27 cellular contexts compared by ENCODE assay signal in genomic region chr5:3411363-3411762, GRCh38.
"Had no signal": no experiment of that assay in that cellular context is flagged by ENCODE, and none has a peak within 500 bp of the region (broad histone marks: within the 10 kb centered on the region; RNA-seq: fewer than 3 reads in every experiment).

No MANE protein-coding gene starts in this region.

- DNase-seq: nephron progenitor cell; nucleus accumbens; pancreas; psoas muscle; right cardiac atrium; right lobe of liver; sigmoid colon; small intestine; stimulated activated CD4-positive, alpha-beta T cell treated with anti-CD3 and anti-CD28 coated beads, Interleukin-15, amount 100 ng/mL, for 24 hours; stimulated activated CD4-positive, alpha-beta T cell treated with anti-CD3 and anti-CD28 coated beads, Interleukin-2, amount 100 ng/mL, for 24 hours; stimulated activated CD4-positive, alpha-beta T cell treated with anti-CD3 and anti-CD28 coated beads, Interleukin-2, amount 100 ng/mL, for 48 hours; stimulated activated CD4-positive, alpha-beta T cell treated with anti-CD3 and anti-CD28 coated beads, Interleukin-4, amount 100 ng/mL, for 24 hours; stimulated activated naive B cell treated with anti-CD40 and anti-IgM and Interleukin-4, amounts not matched to agents 10 μg/mL and 1 μg/mL and 100 μg/mL, for 72 hours; stimulated activated naive CD4-positive, alpha-beta T cell treated with Interleukin-2 at 50 U/mL for 16 hours; stomach; thyroid gland; trophoblast cell; upper lobe of left lung had no signal

- H3K4me3 Mint-ChIP-seq: natural killer cell treated with Interleukin-12 subunit alpha and Interleukin-12 subunit beta and Interleukin-15 and Interleukin-18, amount 100 ng/mL, for 72 hours; nephron progenitor cell; neural crest cell; stimulated activated effector memory CD8-positive, alpha-beta T cell treated with anti-CD3 and anti-CD28 coated beads, Interleukin-12 subunit alpha, Interleukin-12 subunit beta, amount 100 ng/mL, for 72 hours; stimulated activated naive B cell treated with anti-CD40 and anti-IgM and Interleukin-4, amounts not matched to agents 10 μg/mL and 1 μg/mL and 100 μg/mL, for 72 hours; stimulated activated naive CD8-positive, alpha-beta T cell treated with anti-CD3 and anti-CD28 coated beads, Interleukin-15, Interleukin-2, amounts not matched to agents 100 ng/mL and 50 ng/mL, for 24 hours had no signal

- H3K4me1 ChIP-seq: pancreas, psoas muscle, right lobe of liver, sigmoid colon, stomach, thyroid gland, tibial nerve, upper lobe of left lung, vagina had no signal

- H3K27me3 ChIP-seq: neutrophil, pancreas, right lobe of liver, sigmoid colon, stomach, thyroid gland, tibial nerve, upper lobe of left lung, vagina had no signal

- H3K27me3 Mint-ChIP-seq: natural killer cell treated with Interleukin-12 subunit alpha and Interleukin-12 subunit beta and Interleukin-15 and Interleukin-18, amount 100 ng/mL, for 72 hours; stimulated activated naive B cell treated with anti-CD40 and anti-IgM and Interleukin-4, amounts not matched to agents 10 μg/mL and 1 μg/mL and 100 μg/mL, for 72 hours; stimulated activated naive CD8-positive, alpha-beta T cell treated with anti-CD3 and anti-CD28 coated beads, Interleukin-15, Interleukin-2, amounts not matched to agents 100 ng/mL and 50 ng/mL, for 24 hours had no signal

- H3K4me1 Mint-ChIP-seq: nephron progenitor cell; neural crest cell; stimulated activated effector memory CD8-positive, alpha-beta T cell treated with anti-CD3 and anti-CD28 coated beads, Interleukin-12 subunit alpha, Interleukin-12 subunit beta, amount 100 ng/mL, for 72 hours; stimulated activated naive B cell treated with anti-CD40 and anti-IgM and Interleukin-4, amounts not matched to agents 10 μg/mL and 1 μg/mL and 100 μg/mL, for 72 hours had no signal

- H3K9me3 ChIP-seq: neutrophil, pancreas, thoracic aorta, thyroid gland, upper lobe of left lung, vagina had no signal

- H3K36me3 Mint-ChIP-seq: stimulated activated effector memory CD8-positive, alpha-beta T cell treated with anti-CD3 and anti-CD28 coated beads, Interleukin-12 subunit alpha, Interleukin-12 subunit beta, amount 100 ng/mL, for 72 hours; stimulated activated naive B cell treated with anti-CD40 and anti-IgM and Interleukin-4, amounts not matched to agents 10 μg/mL and 1 μg/mL and 100 μg/mL, for 72 hours had no signal

- H3K36me3 ChIP-seq: neutrophil, pancreas, right lobe of liver, sigmoid colon, stomach, thoracic aorta, thyroid gland, tibial nerve, upper lobe of left lung, vagina had no signal

- H3K4me3 ChIP-seq: pancreas, psoas muscle, right lobe of liver, sigmoid colon, stomach, thoracic aorta, thyroid gland, tibial nerve, upper lobe of left lung, vagina had no signal

- H3K27ac Mint-ChIP-seq: natural killer cell treated with Interleukin-12 subunit alpha and Interleukin-12 subunit beta and Interleukin-15 and Interleukin-18, amount 100 ng/mL, for 72 hours; nephron progenitor cell; progenitor cell of endocrine pancreas; stimulated activated effector memory CD8-positive, alpha-beta T cell treated with anti-CD3 and anti-CD28 coated beads, Interleukin-12 subunit alpha, Interleukin-12 subunit beta, amount 100 ng/mL, for 72 hours; stimulated activated naive B cell treated with anti-CD40 and anti-IgM and Interleukin-4, amounts not matched to agents 10 μg/mL and 1 μg/mL and 100 μg/mL, for 72 hours; stimulated activated naive CD8-positive, alpha-beta T cell treated with anti-CD3 and anti-CD28 coated beads, Interleukin-15, Interleukin-2, amounts not matched to agents 100 ng/mL and 50 ng/mL, for 24 hours had no signal
